In the genomic region with DNA sequence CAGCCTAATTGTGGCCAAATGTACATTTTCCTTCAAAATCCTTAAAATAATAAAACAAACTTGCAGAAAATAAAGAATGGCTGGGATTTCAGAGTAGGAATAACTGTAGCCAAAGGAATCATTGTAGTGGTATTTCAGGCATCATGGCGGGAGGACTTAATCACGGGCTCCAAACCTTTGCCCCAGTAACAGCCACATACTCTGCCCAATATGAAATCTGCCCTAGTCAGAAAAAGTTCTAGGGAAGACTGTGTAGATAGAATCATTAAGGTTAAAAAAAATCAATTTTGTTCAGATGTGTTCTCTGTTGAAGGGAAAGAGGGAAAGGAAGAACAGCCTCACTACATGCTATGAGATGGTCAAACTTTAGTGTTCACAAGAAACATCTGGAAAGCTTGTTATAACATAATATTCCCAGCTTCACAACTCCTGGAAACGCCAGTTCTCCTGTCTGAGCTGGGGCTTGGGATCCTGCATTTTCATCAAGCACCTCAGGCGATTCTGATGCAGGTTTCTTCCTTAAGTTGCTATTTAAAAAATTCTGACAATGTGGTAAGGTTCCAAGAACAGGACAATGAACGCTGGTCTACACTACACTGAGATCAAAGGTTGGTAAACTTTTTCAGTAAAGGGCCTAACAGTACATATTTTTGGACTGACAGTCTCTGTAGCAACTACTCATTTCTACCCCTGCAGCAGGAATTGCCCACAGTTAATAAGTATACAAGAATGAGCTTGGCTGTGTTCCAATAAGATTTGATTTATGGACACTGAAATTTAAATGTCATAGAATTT, we compare ENCODE assay signal across 12 cellular contexts.
DNase-seq lines count a peak whose midpoint lies in the region; ATAC-seq, FAIRE-seq and TF ChIP-seq lines count a peak whose summit lies in the region.
"Had no signal": no experiment of that assay in that cellular context is flagged by ENCODE, and none has a peak within 500 bp of the region (broad histone marks: within the 10 kb centered on the region; RNA-seq: fewer than 3 reads in every experiment).

No MANE protein-coding gene starts in this region.

- TF ChIP-seq CTCF in AG10803 (conservative IDR thresholded peaks at IDR 0.05; ENCODE audit: low read length) (no peak), left lung (IDR thresholded peaks at IDR 0.05) (no peak), D721Med (IDR thresholded peaks at IDR 0.05; ENCODE audit: insufficient read depth, missing control alignments) (no peak), coronary artery (IDR thresholded peaks at IDR 0.05) (no peak)

- H3K36me3 ChIP-seq in left lung = peaks cover 0 to 25% of the 10 kb centered on the region in 2 donors
- H3K36me3 ChIP-seq: right atrium auricular region had no signal

- H3K4me1 ChIP-seq in left lung = peaks cover 25 to 82% of the 10 kb centered on the region in 2 donors

- H3K9me3 ChIP-seq in left lung = no peaks in the 10 kb centered on the region
- H3K9me3 ChIP-seq: right atrium auricular region had no signal

- H3K27ac ChIP-seq in left lung (peak overlapping the region; percentile 56 to 80), coronary artery (peak overlapping the region in 1 of 2 donors; percentile 12)

- ATAC-seq in HG02678 (IDR thresholded peaks at IDR 0.05; ENCODE audit: unreplicated experiment) = peak; percentile 46
- peak; percentile 12 for ATAC-seq in left lung
- ATAC-seq in HG02870 (IDR thresholded peaks at IDR 0.05; ENCODE audit: unreplicated experiment) = no peak
- ATAC-seq: Right ventricle myocardium inferior had no signal

- no peak overlapping the region for H3K4me3 ChIP-seq in AG10803 (ENCODE audit: low read length)
- H3K4me3 ChIP-seq in left lung = no peak overlapping the region
- no peak overlapping the region for H3K4me3 ChIP-seq in coronary artery
- H3K4me3 ChIP-seq: right atrium auricular region had no signal

- intact Hi-C loops in left lung (cut with DNase I) = no loop called here

- FAIRE-seq in D721Med (lab: Jason Lieb, UNC) = no peak

- peak; percentile 63 for DNase-seq in AG10803 (ENCODE audit: low read depth)
- peak; percentile 69 for DNase-seq in astrocyte of the hippocampus (ENCODE audit: low read depth, low spot score)
- no peak for DNase-seq in left lung
- DNase-seq in D721Med (ENCODE audit: insufficient read length, low spot score) = no peak
- no peak for DNase-seq in coronary artery (ENCODE audit: low spot score)
- DNase-seq in activated CD8-positive, alpha-beta memory T cell treated with anti-CD3 and anti-CD28 coated beads, Interleukin-2, amount 50 U/mL, for 48 hours = no peak
- DNase-seq: activated T-cell treated with anti-CD3 and anti-CD28 coated beads, Interleukin-2, amount 50 U/mL, for 1 hour; CD4-positive, CD25-positive, alpha-beta regulatory T cell had no signal

- no peaks in the 10 kb centered on the region for H3K27me3 ChIP-seq in left lung
- H3K27me3 ChIP-seq: right atrium auricular region had no signal

Comparison
In these comparisons a context has a peak if more than half of its experiments do, and no peak if none do; other contexts are left out.
1. DNase-seq: peak in AG10803 (single experiment) and astrocyte of the hippocampus (single experiment); none in left lung (0 of 2), D721Med (single experiment), coronary artery (single experiment) and activated CD8-positive, alpha-beta memory T cell treated with anti-CD3 and anti-CD28 coated beads, Interleukin-2, amount 50 U/mL, for 48 hours (single experiment).